Comparison of ENCODE assay signal across 1 cellular context in the genomic region with DNA sequence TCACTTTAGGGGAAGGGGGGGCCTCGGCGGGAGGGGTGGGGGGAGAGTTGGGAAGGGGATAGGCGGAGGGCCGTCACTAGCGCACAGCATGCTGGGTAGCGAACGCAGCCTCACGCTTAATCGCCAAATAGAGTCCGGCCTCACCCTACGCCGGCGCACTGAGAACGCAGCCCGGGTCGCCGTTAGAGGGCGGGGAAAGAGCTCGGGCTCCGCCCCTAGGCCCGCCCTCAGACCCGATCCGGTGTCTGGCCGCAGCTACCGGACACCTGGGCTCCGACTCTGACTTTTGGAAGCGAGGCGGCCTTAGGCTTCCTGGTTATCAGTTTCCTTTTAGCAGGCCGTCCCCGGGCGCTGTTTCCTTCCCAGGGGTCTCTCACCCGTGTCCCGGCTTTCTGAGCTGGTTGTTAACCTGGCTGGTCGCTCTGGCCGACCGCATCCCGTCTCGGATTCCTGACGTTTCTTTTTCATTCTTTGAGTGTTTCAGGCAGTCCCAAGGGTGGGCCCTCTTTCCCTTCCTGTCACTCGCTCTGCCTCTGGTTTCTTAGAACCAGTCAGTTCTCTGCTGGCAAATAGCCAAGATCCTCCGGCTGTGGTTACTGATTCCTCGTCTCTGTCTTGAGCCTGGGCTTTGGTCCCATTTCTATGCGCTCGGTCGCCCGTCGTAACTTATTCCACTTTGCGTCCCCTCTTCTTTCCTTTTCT.
A peak's percentile ranks its signal among the peaks of the same experiment; 100 is the strongest.
TF ChIP-seq lines count a peak whose summit lies in the region.

No MANE protein-coding gene starts in this region.

TF ChIP-seq in HEK293, 187 proteins besides CTCF, POLR2A, EP300 and RAD21 (continued from another document):
- TF ChIP-seq HOXC10 (CRISPR knock-in tag; IDR thresholded peaks at IDR 0.05) (no peak), ZNF2 (tag by site-specific recombination; IDR thresholded peaks at IDR 0.05) (no peak), TRIM28 (IDR thresholded peaks at IDR 0.05; ENCODE audit: borderline replicate concordance, low read length) (0 out of 2 replicates have a peak, but pooled peaks have one; percentile 69), ZNF202 (tag by site-specific recombination; IDR thresholded peaks at IDR 0.05; ENCODE audit: borderline replicate concordance) (no peak), ZNF311 (tag by site-specific recombination; IDR thresholded peaks at IDR 0.05; ENCODE audit: borderline replicate concordance) (no peak), ZBTB8A (tag by site-specific recombination; IDR thresholded peaks at IDR 0.05) (peak; percentile 21; the same call in 1 of the 2 replicates), ZNF610 (tag by site-specific recombination; IDR thresholded peaks at IDR 0.05; ENCODE audit: borderline replicate concordance) (0 out of 2 replicates have a peak, but pooled peaks have one; percentile 25), ZBTB48 (tag by site-specific recombination; IDR thresholded peaks at IDR 0.05) (no peak), ZNF366 (tag by site-specific recombination; conservative IDR thresholded peaks at IDR 0.05) (peak; percentile 88; the same call in 1 of the 2 replicates), ZNF23 (tag by site-specific recombination; IDR thresholded peaks at IDR 0.05; ENCODE audit: borderline replicate concordance) (no peak), BCL11B (tag by site-specific recombination; IDR thresholded peaks at IDR 0.05; ENCODE audit: low read depth) (peak; percentile 87), GLI4 (tag by site-specific recombination; IDR thresholded peaks at IDR 0.05) (no peak), ZNF629 (tag by site-specific recombination; IDR thresholded peaks at IDR 0.05) (peak; percentile 76), ZNF707 (tag by site-specific recombination; IDR thresholded peaks at IDR 0.05) (no peak), ZNF792 (tag by site-specific recombination; IDR thresholded peaks at IDR 0.05) (no peak), ZNF600 (tag by site-specific recombination; IDR thresholded peaks at IDR 0.05) (peak; percentile 87), ZNF560 (tag by site-specific recombination; IDR thresholded peaks at IDR 0.05; ENCODE audit: borderline replicate concordance) (no peak), ZEB2 (tag by site-specific recombination; IDR thresholded peaks at IDR 0.05) (peak; percentile 99), ZNF404 (tag by site-specific recombination; IDR thresholded peaks at IDR 0.05) (no peak), ZNF132 (tag by site-specific recombination; IDR thresholded peaks at IDR 0.05; ENCODE audit: borderline replicate concordance) (no peak), ZNF626 (tag by site-specific recombination; IDR thresholded peaks at IDR 0.05) (no peak), ZNF791 (tag by site-specific recombination; IDR thresholded peaks at IDR 0.05) (no peak), MEIS1 (CRISPR knock-in tag; IDR thresholded peaks at IDR 0.05; ENCODE audit: borderline replicate concordance) (no peak), ZSCAN30 (tag by site-specific recombination; IDR thresholded peaks at IDR 0.05) (no peak), PRDM1 (tag by site-specific recombination; IDR thresholded peaks at IDR 0.05) (peak; percentile 54; the same call in 1 of the 2 replicates), ZNF76 (tag by site-specific recombination; IDR thresholded peaks at IDR 0.05; ENCODE audit: borderline replicate concordance, low read depth) (peak; percentile 80), ZNF777 (tag by site-specific recombination; IDR thresholded peaks at IDR 0.05; ENCODE audit: borderline replicate concordance) (no peak), ZNF423 (tag by site-specific recombination; IDR thresholded peaks at IDR 0.05) (peak; percentile 69; the same call in 1 of the 2 replicates), OSR2 (tag by site-specific recombination; IDR thresholded peaks at IDR 0.05) (peak; percentile 79), ZNF544 (tag by site-specific recombination; IDR thresholded peaks at IDR 0.05) (no peak)
- TF ChIP-seq, protein P1, sequence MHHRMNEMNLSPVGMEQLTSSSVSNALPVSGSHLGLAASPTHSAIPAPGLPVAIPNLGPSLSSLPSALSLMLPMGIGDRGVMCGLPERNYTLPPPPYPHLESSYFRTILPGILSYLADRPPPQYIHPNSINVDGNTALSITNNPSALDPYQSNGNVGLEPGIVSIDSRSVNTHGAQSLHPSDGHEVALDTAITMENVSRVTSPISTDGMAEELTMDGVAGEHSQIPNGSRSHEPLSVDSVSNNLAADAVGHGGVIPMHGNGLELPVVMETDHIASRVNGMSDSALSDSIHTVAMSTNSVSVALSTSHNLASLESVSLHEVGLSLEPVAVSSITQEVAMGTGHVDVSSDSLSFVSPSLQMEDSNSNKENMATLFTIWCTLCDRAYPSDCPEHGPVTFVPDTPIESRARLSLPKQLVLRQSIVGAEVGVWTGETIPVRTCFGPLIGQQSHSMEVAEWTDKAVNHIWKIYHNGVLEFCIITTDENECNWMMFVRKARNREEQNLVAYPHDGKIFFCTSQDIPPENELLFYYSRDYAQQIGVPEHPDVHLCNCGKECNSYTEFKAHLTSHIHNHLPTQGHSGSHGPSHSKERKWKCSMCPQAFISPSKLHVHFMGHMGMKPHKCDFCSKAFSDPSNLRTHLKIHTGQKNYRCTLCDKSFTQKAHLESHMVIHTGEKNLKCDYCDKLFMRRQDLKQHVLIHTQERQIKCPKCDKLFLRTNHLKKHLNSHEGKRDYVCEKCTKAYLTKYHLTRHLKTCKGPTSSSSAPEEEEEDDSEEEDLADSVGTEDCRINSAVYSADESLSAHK (tag by site-specific recombination; IDR thresholded peaks at IDR 0.05): peak; percentile 90
- TF ChIP-seq, protein P2, sequence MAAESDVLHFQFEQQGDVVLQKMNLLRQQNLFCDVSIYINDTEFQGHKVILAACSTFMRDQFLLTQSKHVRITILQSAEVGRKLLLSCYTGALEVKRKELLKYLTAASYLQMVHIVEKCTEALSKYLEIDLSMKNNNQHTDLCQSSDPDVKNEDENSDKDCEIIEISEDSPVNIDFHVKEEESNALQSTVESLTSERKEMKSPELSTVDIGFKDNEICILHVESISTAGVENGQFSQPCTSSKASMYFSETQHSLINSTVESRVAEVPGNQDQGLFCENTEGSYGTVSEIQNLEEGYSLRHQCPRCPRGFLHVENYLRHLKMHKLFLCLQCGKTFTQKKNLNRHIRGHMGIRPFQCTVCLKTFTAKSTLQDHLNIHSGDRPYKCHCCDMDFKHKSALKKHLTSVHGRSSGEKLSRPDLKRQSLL (tag by site-specific recombination; IDR thresholded peaks at IDR 0.05): peak; percentile 50; the same call in 1 of the 2 replicates
- TF ChIP-seq, protein P3, sequence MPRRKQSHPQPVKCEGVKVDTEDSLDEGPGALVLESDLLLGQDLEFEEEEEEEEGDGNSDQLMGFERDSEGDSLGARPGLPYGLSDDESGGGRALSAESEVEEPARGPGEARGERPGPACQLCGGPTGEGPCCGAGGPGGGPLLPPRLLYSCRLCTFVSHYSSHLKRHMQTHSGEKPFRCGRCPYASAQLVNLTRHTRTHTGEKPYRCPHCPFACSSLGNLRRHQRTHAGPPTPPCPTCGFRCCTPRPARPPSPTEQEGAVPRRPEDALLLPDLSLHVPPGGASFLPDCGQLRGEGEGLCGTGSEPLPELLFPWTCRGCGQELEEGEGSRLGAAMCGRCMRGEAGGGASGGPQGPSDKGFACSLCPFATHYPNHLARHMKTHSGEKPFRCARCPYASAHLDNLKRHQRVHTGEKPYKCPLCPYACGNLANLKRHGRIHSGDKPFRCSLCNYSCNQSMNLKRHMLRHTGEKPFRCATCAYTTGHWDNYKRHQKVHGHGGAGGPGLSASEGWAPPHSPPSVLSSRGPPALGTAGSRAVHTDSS (tag by site-specific recombination; IDR thresholded peaks at IDR 0.05): no peak
- TF ChIP-seq, protein P4, sequence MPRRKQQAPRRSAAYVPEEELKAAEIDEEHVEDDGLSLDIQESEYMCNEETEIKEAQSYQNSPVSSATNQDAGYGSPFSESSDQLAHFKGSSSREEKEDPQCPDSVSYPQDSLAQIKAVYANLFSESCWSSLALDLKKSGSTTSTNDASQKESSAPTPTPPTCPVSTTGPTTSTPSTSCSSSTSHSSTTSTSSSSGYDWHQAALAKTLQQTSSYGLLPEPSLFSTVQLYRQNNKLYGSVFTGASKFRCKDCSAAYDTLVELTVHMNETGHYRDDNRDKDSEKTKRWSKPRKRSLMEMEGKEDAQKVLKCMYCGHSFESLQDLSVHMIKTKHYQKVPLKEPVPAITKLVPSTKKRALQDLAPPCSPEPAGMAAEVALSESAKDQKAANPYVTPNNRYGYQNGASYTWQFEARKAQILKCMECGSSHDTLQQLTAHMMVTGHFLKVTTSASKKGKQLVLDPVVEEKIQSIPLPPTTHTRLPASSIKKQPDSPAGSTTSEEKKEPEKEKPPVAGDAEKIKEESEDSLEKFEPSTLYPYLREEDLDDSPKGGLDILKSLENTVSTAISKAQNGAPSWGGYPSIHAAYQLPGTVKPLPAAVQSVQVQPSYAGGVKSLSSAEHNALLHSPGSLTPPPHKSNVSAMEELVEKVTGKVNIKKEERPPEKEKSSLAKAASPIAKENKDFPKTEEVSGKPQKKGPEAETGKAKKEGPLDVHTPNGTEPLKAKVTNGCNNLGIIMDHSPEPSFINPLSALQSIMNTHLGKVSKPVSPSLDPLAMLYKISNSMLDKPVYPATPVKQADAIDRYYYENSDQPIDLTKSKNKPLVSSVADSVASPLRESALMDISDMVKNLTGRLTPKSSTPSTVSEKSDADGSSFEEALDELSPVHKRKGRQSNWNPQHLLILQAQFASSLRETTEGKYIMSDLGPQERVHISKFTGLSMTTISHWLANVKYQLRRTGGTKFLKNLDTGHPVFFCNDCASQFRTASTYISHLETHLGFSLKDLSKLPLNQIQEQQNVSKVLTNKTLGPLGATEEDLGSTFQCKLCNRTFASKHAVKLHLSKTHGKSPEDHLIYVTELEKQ (tag by site-specific recombination; IDR thresholded peaks at IDR 0.05; ENCODE audit: borderline replicate concordance): no peak
- TF ChIP-seq, protein P5, sequence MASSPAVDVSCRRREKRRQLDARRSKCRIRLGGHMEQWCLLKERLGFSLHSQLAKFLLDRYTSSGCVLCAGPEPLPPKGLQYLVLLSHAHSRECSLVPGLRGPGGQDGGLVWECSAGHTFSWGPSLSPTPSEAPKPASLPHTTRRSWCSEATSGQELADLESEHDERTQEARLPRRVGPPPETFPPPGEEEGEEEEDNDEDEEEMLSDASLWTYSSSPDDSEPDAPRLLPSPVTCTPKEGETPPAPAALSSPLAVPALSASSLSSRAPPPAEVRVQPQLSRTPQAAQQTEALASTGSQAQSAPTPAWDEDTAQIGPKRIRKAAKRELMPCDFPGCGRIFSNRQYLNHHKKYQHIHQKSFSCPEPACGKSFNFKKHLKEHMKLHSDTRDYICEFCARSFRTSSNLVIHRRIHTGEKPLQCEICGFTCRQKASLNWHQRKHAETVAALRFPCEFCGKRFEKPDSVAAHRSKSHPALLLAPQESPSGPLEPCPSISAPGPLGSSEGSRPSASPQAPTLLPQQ (tag by site-specific recombination; IDR thresholded peaks at IDR 0.05): peak; percentile 98
- TF ChIP-seq, protein P6, sequence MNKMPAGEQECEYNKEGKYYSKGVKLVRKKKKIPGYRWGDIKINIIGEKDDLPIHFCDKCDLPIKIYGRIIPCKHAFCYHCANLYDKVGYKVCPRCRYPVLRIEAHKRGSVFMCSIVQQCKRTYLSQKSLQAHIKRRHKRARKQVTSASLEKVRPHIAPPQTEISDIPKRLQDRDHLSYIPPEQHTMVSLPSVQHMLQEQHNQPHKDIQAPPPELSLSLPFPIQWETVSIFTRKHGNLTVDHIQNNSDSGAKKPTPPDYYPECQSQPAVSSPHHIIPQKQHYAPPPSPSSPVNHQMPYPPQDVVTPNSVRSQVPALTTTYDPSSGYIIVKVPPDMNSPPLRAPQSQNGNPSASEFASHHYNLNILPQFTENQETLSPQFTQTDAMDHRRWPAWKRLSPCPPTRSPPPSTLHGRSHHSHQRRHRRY (tag by site-specific recombination; IDR thresholded peaks at IDR 0.05): no peak
- TF ChIP-seq, protein P7, sequence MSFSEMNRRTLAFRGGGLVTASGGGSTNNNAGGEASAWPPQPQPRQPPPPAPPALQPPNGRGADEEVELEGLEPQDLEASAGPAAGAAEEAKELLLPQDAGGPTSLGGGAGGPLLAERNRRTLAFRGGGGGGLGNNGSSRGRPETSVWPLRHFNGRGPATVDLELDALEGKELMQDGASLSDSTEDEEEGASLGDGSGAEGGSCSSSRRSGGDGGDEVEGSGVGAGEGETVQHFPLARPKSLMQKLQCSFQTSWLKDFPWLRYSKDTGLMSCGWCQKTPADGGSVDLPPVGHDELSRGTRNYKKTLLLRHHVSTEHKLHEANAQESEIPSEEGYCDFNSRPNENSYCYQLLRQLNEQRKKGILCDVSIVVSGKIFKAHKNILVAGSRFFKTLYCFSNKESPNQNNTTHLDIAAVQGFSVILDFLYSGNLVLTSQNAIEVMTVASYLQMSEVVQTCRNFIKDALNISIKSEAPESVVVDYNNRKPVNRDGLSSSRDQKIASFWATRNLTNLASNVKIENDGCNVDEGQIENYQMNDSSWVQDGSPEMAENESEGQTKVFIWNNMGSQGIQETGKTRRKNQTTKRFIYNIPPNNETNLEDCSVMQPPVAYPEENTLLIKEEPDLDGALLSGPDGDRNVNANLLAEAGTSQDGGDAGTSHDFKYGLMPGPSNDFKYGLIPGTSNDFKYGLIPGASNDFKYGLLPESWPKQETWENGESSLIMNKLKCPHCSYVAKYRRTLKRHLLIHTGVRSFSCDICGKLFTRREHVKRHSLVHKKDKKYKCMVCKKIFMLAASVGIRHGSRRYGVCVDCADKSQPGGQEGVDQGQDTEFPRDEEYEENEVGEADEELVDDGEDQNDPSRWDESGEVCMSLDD (tag by site-specific recombination; IDR thresholded peaks at IDR 0.05): 0 out of 2 replicates have a peak, but pooled peaks have one; percentile 18
- TF ChIP-seq, protein P8, sequence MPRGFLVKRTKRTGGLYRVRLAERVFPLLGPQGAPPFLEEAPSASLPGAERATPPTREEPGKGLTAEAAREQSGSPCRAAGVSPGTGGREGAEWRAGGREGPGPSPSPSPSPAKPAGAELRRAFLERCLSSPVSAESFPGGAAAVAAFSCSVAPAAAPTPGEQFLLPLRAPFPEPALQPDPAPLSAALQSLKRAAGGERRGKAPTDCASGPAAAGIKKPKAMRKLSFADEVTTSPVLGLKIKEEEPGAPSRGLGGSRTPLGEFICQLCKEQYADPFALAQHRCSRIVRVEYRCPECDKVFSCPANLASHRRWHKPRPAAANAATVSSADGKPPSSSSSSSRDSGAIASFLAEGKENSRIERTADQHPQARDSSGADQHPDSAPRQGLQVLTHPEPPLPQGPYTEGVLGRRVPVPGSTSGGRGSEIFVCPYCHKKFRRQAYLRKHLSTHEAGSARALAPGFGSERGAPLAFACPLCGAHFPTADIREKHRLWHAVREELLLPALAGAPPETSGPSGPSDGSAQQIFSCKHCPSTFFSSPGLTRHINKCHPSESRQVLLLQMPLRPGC (tag by site-specific recombination; IDR thresholded peaks at IDR 0.05): no peak
